In the genomic region with DNA sequence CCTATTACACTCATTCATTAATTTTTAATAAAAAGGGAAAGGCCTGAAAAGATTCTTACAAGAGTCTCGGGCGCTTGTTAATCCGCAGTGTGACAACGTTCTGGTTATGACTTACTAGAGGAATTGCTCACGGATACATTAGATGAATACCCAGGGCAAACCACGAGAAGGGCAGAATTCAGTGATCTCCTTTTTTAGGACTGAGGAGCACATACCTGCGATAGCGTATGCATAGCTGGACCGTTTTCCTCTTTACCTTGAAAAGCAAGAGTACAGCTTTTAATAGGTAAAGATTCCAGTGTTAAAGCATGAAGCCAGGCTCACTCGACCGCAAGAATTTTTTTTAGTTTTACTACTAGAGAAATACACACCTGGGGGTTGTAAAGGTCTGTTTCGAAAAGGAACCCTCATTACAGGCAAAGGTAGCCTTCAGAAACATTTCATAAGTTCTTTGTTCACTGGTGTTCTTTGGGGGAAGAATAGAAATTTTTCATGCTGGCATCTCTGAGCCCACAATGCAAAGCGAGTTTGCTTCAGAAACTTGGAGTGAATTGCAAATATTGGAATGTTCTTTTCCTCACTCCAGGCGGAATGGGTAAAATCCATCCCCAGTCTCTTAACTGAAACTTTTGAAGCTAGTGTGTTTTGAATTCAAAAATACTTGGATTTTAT, we compare ENCODE assay signal across 8 cellular contexts. TPM values are rescaled to one million over a fixed set of nuclear protein-coding genes. Genes with fewer than 3 reads are reported as not detected.
DNase-seq lines count a peak whose midpoint lies in the region; ATAC-seq and TF ChIP-seq lines count a peak whose summit lies in the region.

No MANE protein-coding gene starts in this region.

- H3K27me3 Mint-ChIP-seq in nephron (ENCODE audit: low read depth), result no peaks in the 10 kb centered on the region

- H3K27me3 ChIP-seq in NT2/D1 (ENCODE audit: insufficient read depth, insufficient read length) (no peaks in the 10 kb centered on the region), ectodermal cell (ENCODE audit: control insufficient read depth, insufficient read depth, low read length, poor library complexity, severe bottlenecking) (no peaks in the 10 kb centered on the region)

- H3K4me1 ChIP-seq in NT2/D1 (ENCODE audit: insufficient read depth, insufficient read length) (no peaks in the 10 kb centered on the region), ectodermal cell (ENCODE audit: control insufficient read depth, insufficient read depth, low read length) (peaks cover 8% of the 10 kb centered on the region)

- TF ChIP-seq CTCF in nephron (IDR thresholded peaks at IDR 0.05; ENCODE audit: unreplicated experiment in 3 of 3), result no peak

- ATAC-seq in GM21619 (IDR thresholded peaks at IDR 0.05; ENCODE audit: unreplicated experiment) (peak; percentile 0), GM21737 (IDR thresholded peaks at IDR 0.05; ENCODE audit: unreplicated experiment) (no peak)

- peak; percentile 39 for DNase-seq in EH (ENCODE audit: low read depth)
- no peak for DNase-seq in NT2/D1 (ENCODE audit: low read depth, low spot score)
- no peak for DNase-seq in SKM-1 (lab: John Stamatoyannopoulos, UW; ENCODE audit: unreplicated experiment)
- DNase-seq in NCI-H345 (lab: John Stamatoyannopoulos, UW), result no peak

- peak overlapping the region; percentile 99 to 100 (median 100) for H3K27ac Mint-ChIP-seq in nephron

- peak overlapping the region; percentile 100 for H3K27ac ChIP-seq in ectodermal cell (ENCODE audit: insufficient read depth, low read depth, low read length, poor library complexity, severe bottlenecking)

- H3K36me3 ChIP-seq in NT2/D1 (ENCODE audit: insufficient read depth, insufficient read length, low read length), result peaks cover 36% of the 10 kb centered on the region
- peaks cover 3% of the 10 kb centered on the region for H3K36me3 ChIP-seq in ectodermal cell (ENCODE audit: control insufficient read depth, insufficient read depth, low read length)

- peaks cover 46% of the 10 kb centered on the region for H3K36me3 Mint-ChIP-seq in nephron (ENCODE audit: low read depth)

- no peaks in the 10 kb centered on the region for H3K9me3 ChIP-seq in NT2/D1 (ENCODE audit: insufficient read depth, low read length)
- no peaks in the 10 kb centered on the region for H3K9me3 ChIP-seq in ectodermal cell (ENCODE audit: control insufficient read depth, low read length)

- 5 to 6% methylated on average over 13 to 14 of the region's 14 CpGs for WGBS in ectodermal cell, 2 experiments

- peaks cover 29% of the 10 kb centered on the region for H3K4me1 Mint-ChIP-seq in nephron

- H3K4me3 Mint-ChIP-seq in nephron, result peak overlapping the region; percentile 86 to 93 (median 93)

- H3K9me3 Mint-ChIP-seq in nephron, result no peaks in the 10 kb centered on the region

- H3K4me3 ChIP-seq in NT2/D1 (ENCODE audit: insufficient read length, low read depth) (peak overlapping the region; percentile 99), ectodermal cell (ENCODE audit: insufficient read depth, low read depth, low read length) (peak overlapping the region; percentile 91)

- H3K9ac ChIP-seq in NT2/D1 (ENCODE audit: insufficient read length, low read depth), result peak overlapping the region; percentile 99

RNA-seq across cellular contexts. Expression of a gene that starts 0.9 kb away (rescaled TPM):
- polyA plus RNA-seq in ectodermal cell (2013, experiment 1 of 4), result 153 TPM
- polyA plus RNA-seq in ectodermal cell (2013, experiment 2 of 4), result 162 TPM
- polyA plus RNA-seq in ectodermal cell (2013, experiment 3 of 4), result 119 TPM
- 130 TPM for polyA plus RNA-seq in ectodermal cell (2013, experiment 4 of 4)

RNA-seq across cellular contexts. Expression of a gene that starts 25.4 kb away (rescaled TPM):
- polyA plus RNA-seq in ectodermal cell (2013, experiment 1 of 4), result 19.9 TPM
- polyA plus RNA-seq in ectodermal cell (2013, experiment 2 of 4), result 20.1 TPM
- 15.3 TPM for polyA plus RNA-seq in ectodermal cell (2013, experiment 3 of 4)
- polyA plus RNA-seq in ectodermal cell (2013, experiment 4 of 4), result 18.1 TPM

RNA-seq across cellular contexts. Expression of a gene that starts 25.5 kb away (rescaled TPM):
- polyA plus RNA-seq in ectodermal cell (2013, experiment 1 of 4), result 50.5 TPM
- polyA plus RNA-seq in ectodermal cell (2013, experiment 2 of 4), result 48.2 TPM
- polyA plus RNA-seq in ectodermal cell (2013, experiment 3 of 4), result 36.9 TPM
- 40.0 TPM for polyA plus RNA-seq in ectodermal cell (2013, experiment 4 of 4)
